In genomic region chr2:178819992-178820391, GRCh38 we compare ENCODE assay signal across 9 cellular contexts. TPM values are rescaled to one million over a fixed set of nuclear protein-coding genes. Genes with fewer than 3 reads are reported as not detected.
A peak's percentile ranks its signal among the peaks of the same experiment; 100 is the strongest.
DNase-seq lines count a peak whose midpoint lies in the region; ATAC-seq and TF ChIP-seq lines count a peak whose summit lies in the region.
"Had no signal": no experiment of that assay in that cellular context is flagged by ENCODE, and none has a peak within 500 bp of the region (broad histone marks: within the 10 kb centered on the region; RNA-seq: fewer than 3 reads in every experiment).

No MANE protein-coding gene starts in this region.

- peaks cover 2% of the 10 kb centered on the region for H3K4me1 ChIP-seq in ovary (ENCODE audit: insufficient read depth)
- H3K4me1 ChIP-seq: right lobe of liver had no signal

- H3K27ac Mint-ChIP-seq in naive thymus-derived CD8-positive, alpha-beta T cell: peak overlapping the region; percentile 12 to 96 (median 78)

- H3K36me3 ChIP-seq in ovary (no peaks in the 10 kb centered on the region), MG63 (no peaks in the 10 kb centered on the region)
- H3K36me3 ChIP-seq: right lobe of liver had no signal

- H3K27ac ChIP-seq in ovary: no peak overlapping the region
- H3K27ac ChIP-seq: right lobe of liver had no signal

- ATAC-seq in GM19023 (IDR thresholded peaks at IDR 0.05; ENCODE audit: unreplicated experiment): peak; percentile 95
- ATAC-seq in HG02588 (IDR thresholded peaks at IDR 0.05; ENCODE audit: unreplicated experiment): peak; percentile 85
- ATAC-seq in naive thymus-derived CD8-positive, alpha-beta T cell: peak in 1 of 2 donors; percentile 46
- ATAC-seq: esophagus mucosa had no signal

- DNase-seq in OCI-M1 (lab: John Stamatoyannopoulos, UW) (peak; percentile 59), ovary (no peak), MG63 (no peak)
- DNase-seq in naive thymus-derived CD8-positive, alpha-beta T cell: peak in 1 of 10 donors; percentile 6
- no peak for DNase-seq in central memory CD4-positive, alpha-beta T cell
- DNase-seq: right lobe of liver had no signal

- H3K36me3 Mint-ChIP-seq in naive thymus-derived CD8-positive, alpha-beta T cell: peaks cover 0 to 30% (median 11%) of the 10 kb centered on the region in 3 donors

- intact Hi-C loops in ovary (cut with DNase I): no loop called here

- no peak for TF ChIP-seq EP300 in ovary (IDR thresholded peaks at IDR 0.05)

- H3K4me3 Mint-ChIP-seq in naive thymus-derived CD8-positive, alpha-beta T cell: peak overlapping the region; percentile 61 to 85 (median 73)

- no peak overlapping the region for H3K4me3 ChIP-seq in ovary
- no peak overlapping the region for H3K4me3 ChIP-seq in MG63
- H3K4me3 ChIP-seq: right lobe of liver had no signal

- no peaks in the 10 kb centered on the region for H3K9me3 ChIP-seq in ovary
- H3K9me3 ChIP-seq in MG63: no peaks in the 10 kb centered on the region
- H3K9me3 ChIP-seq: right lobe of liver had no signal

- TF ChIP-seq CTCF in ovary (IDR thresholded peaks at IDR 0.05): no peak

- no peaks in the 10 kb centered on the region for H3K9me3 Mint-ChIP-seq in naive thymus-derived CD8-positive, alpha-beta T cell

- peaks cover 4 to 20% (median 12%) of the 10 kb centered on the region in 4 donors for H3K4me1 Mint-ChIP-seq in naive thymus-derived CD8-positive, alpha-beta T cell

- POLR2A ChIA-PET in naive thymus-derived CD8-positive, alpha-beta T cell (lab: Charles Lee): interaction anchor here (1.1 kb wide), 1 partner anchor 9 kb away, joined by 5 read pairs; no protein-coding TSS in a partner anchor

- WGBS in ovary, 3 donors: 6 to 11% (median 11%) methylated on average over 4 of the region's 4 CpGs

- no peak for TF ChIP-seq POLR2A in ovary (IDR thresholded peaks at IDR 0.05)

- no peaks in the 10 kb centered on the region for H3K27me3 Mint-ChIP-seq in naive thymus-derived CD8-positive, alpha-beta T cell

- H3K27me3 ChIP-seq in ovary: no peaks in the 10 kb centered on the region
- H3K27me3 ChIP-seq in MG63: no peaks in the 10 kb centered on the region
- H3K27me3 ChIP-seq: right lobe of liver had no signal

RNA-seq across cellular contexts. Expression of gene TTN, which starts 12.8 kb away (rescaled TPM):
- total RNA-seq in naive thymus-derived CD8-positive, alpha-beta T cell: 10 to 100 TPM; 20.8 to 28.1 TPM
- 1 to 10 TPM in 2 of 3 donors, under 1 TPM in 1; 0.40 to 5.7 (median 1.8) TPM for polyA plus RNA-seq in naive thymus-derived CD8-positive, alpha-beta T cell
- total RNA-seq in ovary: 10 to 100 TPM in 1 of 7 donors, 1 to 10 TPM in 5, under 1 TPM in 1; 0.56 to 12.9 (median 1.8) TPM
- polyA plus RNA-seq in ovary: under 1 TPM; 0.17 to 0.18 TPM
- total RNA-seq in MG63 (2014; rRNA removed; shearing (Covaris generic); ENCODE audit: low replicate concordance): under 0.01 TPM in 1 of 2 replicates, not detected in the other
